In genomic region chr18:48037481-48038271, GRCh38 we compare ENCODE assay signal across 10 cellular contexts.
DNase-seq lines count a peak whose midpoint lies in the region; ATAC-seq and TF ChIP-seq lines count a peak whose summit lies in the region.
"Had no signal": no experiment of that assay in that cellular context is flagged by ENCODE, and none has a peak within 500 bp of the region (broad histone marks: within the 10 kb centered on the region; RNA-seq: fewer than 3 reads in every experiment).

No MANE protein-coding gene starts in this region.

- 64 to 69% (median 67%) methylated on average over 16 of the region's 16 CpGs for WGBS in heart left ventricle, 4 donors
- WGBS in stomach, 5 donors = 60 to 79% (median 63%) methylated on average over 14 to 16 of the region's 16 CpGs

- H3K9me3 Mint-ChIP-seq in stimulated activated effector memory CD8-positive, alpha-beta T cell treated with anti-CD3 and anti-CD28 coated beads, Interleukin-12 subunit alpha, Interleukin-12 subunit beta, amount 100 ng/mL, for 72 hours = no peaks in the 10 kb centered on the region
- H3K9me3 Mint-ChIP-seq: CD4-positive, alpha-beta memory T cell had no signal

- H3K4me1 Mint-ChIP-seq in stimulated activated effector memory CD8-positive, alpha-beta T cell treated with anti-CD3 and anti-CD28 coated beads, Interleukin-12 subunit alpha, Interleukin-12 subunit beta, amount 100 ng/mL, for 72 hours = no peaks in the 10 kb centered on the region
- H3K4me1 Mint-ChIP-seq: CD4-positive, alpha-beta memory T cell had no signal

- no peak for TF ChIP-seq EP300 in stomach (IDR thresholded peaks at IDR 0.05)

- TF ChIP-seq POLR2A in heart left ventricle (IDR thresholded peaks at IDR 0.05) = no peak
- no peak for TF ChIP-seq POLR2A in stomach (IDR thresholded peaks at IDR 0.05)

- H3K27me3 ChIP-seq in heart left ventricle (no peaks in the 10 kb centered on the region), stomach (no peaks in the 10 kb centered on the region)

- no peaks in the 10 kb centered on the region for H3K36me3 Mint-ChIP-seq in stimulated activated effector memory CD8-positive, alpha-beta T cell treated with anti-CD3 and anti-CD28 coated beads, Interleukin-12 subunit alpha, Interleukin-12 subunit beta, amount 100 ng/mL, for 72 hours
- H3K36me3 Mint-ChIP-seq: CD4-positive, alpha-beta memory T cell had no signal

- H3K27ac Mint-ChIP-seq in stimulated activated effector memory CD8-positive, alpha-beta T cell treated with anti-CD3 and anti-CD28 coated beads, Interleukin-12 subunit alpha, Interleukin-12 subunit beta, amount 100 ng/mL, for 72 hours = no peak overlapping the region

- H3K27ac ChIP-seq in heart left ventricle (no peak overlapping the region), stomach (no peak overlapping the region)

- H3K4me3 ChIP-seq in heart left ventricle = no peak overlapping the region
- no peak overlapping the region for H3K4me3 ChIP-seq in stomach

- H3K4me3 Mint-ChIP-seq in stimulated activated effector memory CD8-positive, alpha-beta T cell treated with anti-CD3 and anti-CD28 coated beads, Interleukin-12 subunit alpha, Interleukin-12 subunit beta, amount 100 ng/mL, for 72 hours = no peak overlapping the region
- H3K4me3 Mint-ChIP-seq: CD4-positive, alpha-beta memory T cell had no signal

- TF ChIP-seq CTCF in heart left ventricle (IDR thresholded peaks at IDR 0.05) (peak; percentile 24 to 65 (median 54)), stomach (IDR thresholded peaks at IDR 0.05) (peak in 2 of 7 experiments; percentile 25 to 27)

- H3K4me1 ChIP-seq in heart left ventricle (peaks cover 0 to 27% (median 2%) of the 10 kb centered on the region in 12 donors), stomach (peaks cover 0 to 25% (median 16%) of the 10 kb centered on the region in 4 donors)

- H3K36me3 ChIP-seq in heart left ventricle = no peaks in the 10 kb centered on the region
- peaks cover 0 to 25% (median 19%) of the 10 kb centered on the region in 4 donors for H3K36me3 ChIP-seq in stomach

- DNase-seq in SKM-1 treated with dmso at 0.1 percent for 144 hours (lab: John Stamatoyannopoulos, UW; ENCODE audit: unreplicated experiment) (peak; percentile 19), SKM-1 (lab: John Stamatoyannopoulos, UW; ENCODE audit: unreplicated experiment) (no peak), SHP77 (lab: John Stamatoyannopoulos, UW) (peak; percentile 53 to 81), heart left ventricle (peak in 3 of 5 donors; percentile 43 to 61 (median 44)), stomach (peak; percentile 44), GM03348 (ENCODE audit: low spot score) (no peak)
- no peak for DNase-seq in stimulated activated effector memory CD8-positive, alpha-beta T cell treated with anti-CD3 and anti-CD28 coated beads, Interleukin-12 subunit alpha, Interleukin-12 subunit beta, amount 100 ng/mL, for 72 hours (ENCODE audit: low spot score in 2 of 2)
- DNase-seq: activated CD4-positive, alpha-beta T cell treated with anti-CD3 and anti-CD28 coated beads for 4 hours; CD4-positive, alpha-beta memory T cell had no signal

- ATAC-seq in heart left ventricle (peak; percentile 66 to 84 (median 74)), GM18502 (IDR thresholded peaks at IDR 0.05; ENCODE audit: poor library complexity, unreplicated experiment) (no peak)
- no peak for ATAC-seq in stimulated activated effector memory CD8-positive, alpha-beta T cell treated with anti-CD3 and anti-CD28 coated beads, Interleukin-12 subunit alpha, Interleukin-12 subunit beta, amount 100 ng/mL, for 72 hours

- H3K9me3 ChIP-seq in heart left ventricle (no peaks in the 10 kb centered on the region), stomach (no peaks in the 10 kb centered on the region)

- intact Hi-C loops in heart left ventricle (cut with DNase I) = loop anchor here (5.0 to 10.0 kb wide), 8 partner anchors 100 to 375 kb away; no protein-coding TSS in a partner anchor
- intact Hi-C loops in stomach (cut with DNase I; ENCODE audit: low total_unique reads) = no loop called here

Comparison
In these comparisons a context has a peak if more than half of its experiments do, and no peak if none do; other contexts are left out.
1. DNase-seq: peak in SKM-1 treated with dmso at 0.1 percent for 144 hours (single experiment), SHP77 (2 of 2), heart left ventricle (3 of 5) and stomach (single experiment); none in SKM-1 (single experiment), stimulated activated effector memory CD8-positive, alpha-beta T cell treated with anti-CD3 and anti-CD28 coated beads, Interleukin-12 subunit alpha, Interleukin-12 subunit beta, amount 100 ng/mL, for 72 hours (0 of 2) and GM03348 (single experiment).
2. ATAC-seq: peak in heart left ventricle (4 of 4); none in stimulated activated effector memory CD8-positive, alpha-beta T cell treated with anti-CD3 and anti-CD28 coated beads, Interleukin-12 subunit alpha, Interleukin-12 subunit beta, amount 100 ng/mL, for 72 hours (single experiment) and GM18502 (single experiment).